1 cellular context compared by ENCODE assay signal in the genomic region with DNA sequence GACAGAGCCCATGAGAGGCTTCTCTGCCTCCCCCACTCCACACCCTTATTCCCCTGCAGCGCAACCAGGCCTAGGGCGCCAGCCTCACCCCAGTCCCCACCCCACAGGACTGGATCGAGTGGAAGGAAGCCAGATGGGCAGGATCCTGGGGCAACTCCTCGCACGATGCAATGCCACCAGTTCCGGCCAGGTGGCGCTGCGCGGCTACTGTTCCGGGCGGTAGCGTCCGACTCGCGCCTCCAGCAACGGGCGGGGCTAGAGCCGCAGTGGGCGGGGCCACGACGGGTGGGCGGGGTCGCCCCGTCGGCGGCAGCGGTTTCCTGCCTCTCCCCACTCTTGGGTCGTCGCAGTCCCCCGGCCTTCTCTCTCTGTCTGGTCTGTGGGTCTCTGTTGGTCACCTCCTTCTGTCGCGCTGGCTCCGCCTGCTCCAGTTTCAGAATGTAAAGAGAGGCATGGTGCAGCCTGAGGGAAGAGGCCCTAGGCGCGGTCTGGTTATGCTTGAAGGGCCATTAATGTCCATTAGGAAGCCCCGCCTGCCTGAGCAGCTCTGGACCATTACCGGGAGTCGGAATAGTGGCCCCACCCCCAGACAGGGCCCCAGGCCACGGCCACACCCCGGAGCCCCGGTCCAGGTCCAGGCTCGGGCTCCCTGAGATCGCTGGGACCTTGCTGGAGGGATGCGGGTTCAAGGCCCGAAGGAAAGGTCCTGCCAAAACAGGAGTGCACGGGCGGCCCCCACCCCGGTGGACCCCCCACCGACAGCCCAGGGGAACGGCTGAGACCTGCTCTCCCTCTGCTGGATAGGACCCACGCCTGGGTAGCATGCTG.
TF ChIP-seq lines count a peak whose summit lies in the region.

No MANE protein-coding gene starts in this region.

TF ChIP-seq in K562, 482 proteins besides CTCF, POLR2A, EP300 and RAD21 (continued from another document and continues in another):
- TF ChIP-seq RREB1 (CRISPR knock-in tag; IDR thresholded peaks at IDR 0.05) (no peak), ZNF764 (CRISPR knock-in tag; IDR thresholded peaks at IDR 0.05; ENCODE audit: low read depth) (no peak), ZKSCAN3 (CRISPR knock-in tag; IDR thresholded peaks at IDR 0.05) (no peak), CC2D1A (IDR thresholded peaks at IDR 0.05) (0 out of 2 replicates have a peak, but pooled peaks have one; percentile 41), ZNF212 (CRISPR knock-in tag; IDR thresholded peaks at IDR 0.05) (no peak), ZNF707 (CRISPR knock-in tag; conservative IDR thresholded peaks at IDR 0.05) (no peak), THAP12 (CRISPR knock-in tag; IDR thresholded peaks at IDR 0.05) (no peak), ZNF140 (CRISPR knock-in tag; IDR thresholded peaks at IDR 0.05) (no peak), GTF2B (IDR thresholded peaks at IDR 0.05; ENCODE audit: extremely low read depth, insufficient read length) (no peak), HMBOX1 (IDR thresholded peaks at IDR 0.05) (no peak), ZBTB9 (CRISPR knock-in tag; IDR thresholded peaks at IDR 0.05) (no peak), POLR2AphosphoS5 (IDR thresholded peaks at IDR 0.05; ENCODE audit: control insufficient read depth, insufficient read depth, low read depth, low read length) (peak; percentile 39; the same call in 1 of the 2 replicates), MBD2 (IDR thresholded peaks at IDR 0.05; ENCODE audit: borderline replicate concordance, low read depth) (peak; percentile 3; the same call in 1 of the 2 replicates), CEBPG (CRISPR knock-in tag; IDR thresholded peaks at IDR 0.05) (no peak), CEBPG (tag; conservative IDR thresholded peaks at IDR 0.05 in 1 of 2, IDR thresholded peaks at IDR 0.05 in 1 of 2) (no peak), ZNF507 (tag; conservative IDR thresholded peaks at IDR 0.05) (no peak), ZNF316 (IDR thresholded peaks at IDR 0.05) (no peak), SMC3 (conservative IDR thresholded peaks at IDR 0.05; ENCODE audit: insufficient read depth, low read depth, low read length) (peak; percentile 94), PTBP1 (IDR thresholded peaks at IDR 0.05; ENCODE audit: low read depth, low read length) (no peak), SMARCC2 (IDR thresholded peaks at IDR 0.05; ENCODE audit: low read depth) (no peak), CTBP1 (IDR thresholded peaks at IDR 0.05; ENCODE audit: borderline replicate concordance) (peak; percentile 72; the same call in 1 of the 2 replicates)
- TF ChIP-seq, protein P1, sequence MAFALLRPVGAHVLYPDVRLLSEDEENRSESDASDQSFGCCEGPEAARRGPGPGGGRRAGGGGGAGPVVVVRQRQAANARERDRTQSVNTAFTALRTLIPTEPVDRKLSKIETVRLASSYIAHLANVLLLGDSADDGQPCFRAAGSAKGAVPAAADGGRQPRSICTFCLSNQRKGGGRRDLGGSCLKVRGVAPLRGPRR (CRISPR knock-in tag; IDR thresholded peaks at IDR 0.05), result no peak
- TF ChIP-seq, protein P2, sequence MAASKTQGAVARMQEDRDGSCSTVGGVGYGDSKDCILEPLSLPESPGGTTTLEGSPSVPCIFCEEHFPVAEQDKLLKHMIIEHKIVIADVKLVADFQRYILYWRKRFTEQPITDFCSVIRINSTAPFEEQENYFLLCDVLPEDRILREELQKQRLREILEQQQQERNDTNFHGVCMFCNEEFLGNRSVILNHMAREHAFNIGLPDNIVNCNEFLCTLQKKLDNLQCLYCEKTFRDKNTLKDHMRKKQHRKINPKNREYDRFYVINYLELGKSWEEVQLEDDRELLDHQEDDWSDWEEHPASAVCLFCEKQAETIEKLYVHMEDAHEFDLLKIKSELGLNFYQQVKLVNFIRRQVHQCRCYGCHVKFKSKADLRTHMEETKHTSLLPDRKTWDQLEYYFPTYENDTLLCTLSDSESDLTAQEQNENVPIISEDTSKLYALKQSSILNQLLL (CRISPR knock-in tag; IDR thresholded peaks at IDR 0.05; ENCODE audit: borderline replicate concordance), result no peak
- TF ChIP-seq, protein P3, sequence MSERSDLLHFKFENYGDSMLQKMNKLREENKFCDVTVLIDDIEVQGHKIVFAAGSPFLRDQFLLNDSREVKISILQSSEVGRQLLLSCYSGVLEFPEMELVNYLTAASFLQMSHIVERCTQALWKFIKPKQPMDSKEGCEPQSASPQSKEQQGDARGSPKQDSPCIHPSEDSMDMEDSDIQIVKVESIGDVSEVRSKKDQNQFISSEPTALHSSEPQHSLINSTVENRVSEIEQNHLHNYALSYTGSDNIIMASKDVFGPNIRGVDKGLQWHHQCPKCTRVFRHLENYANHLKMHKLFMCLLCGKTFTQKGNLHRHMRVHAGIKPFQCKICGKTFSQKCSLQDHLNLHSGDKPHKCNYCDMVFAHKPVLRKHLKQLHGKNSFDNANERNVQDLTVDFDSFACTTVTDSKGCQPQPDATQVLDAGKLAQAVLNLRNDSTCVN (CRISPR knock-in tag; IDR thresholded peaks at IDR 0.05), result no peak
- TF ChIP-seq, protein P4, sequence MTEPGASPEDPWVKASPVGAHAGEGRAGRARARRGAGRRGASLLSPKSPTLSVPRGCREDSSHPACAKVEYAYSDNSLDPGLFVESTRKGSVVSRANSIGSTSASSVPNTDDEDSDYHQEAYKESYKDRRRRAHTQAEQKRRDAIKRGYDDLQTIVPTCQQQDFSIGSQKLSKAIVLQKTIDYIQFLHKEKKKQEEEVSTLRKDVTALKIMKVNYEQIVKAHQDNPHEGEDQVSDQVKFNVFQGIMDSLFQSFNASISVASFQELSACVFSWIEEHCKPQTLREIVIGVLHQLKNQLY (CRISPR knock-in tag; conservative IDR thresholded peaks at IDR 0.05), result no peak
- TF ChIP-seq, protein P5, sequence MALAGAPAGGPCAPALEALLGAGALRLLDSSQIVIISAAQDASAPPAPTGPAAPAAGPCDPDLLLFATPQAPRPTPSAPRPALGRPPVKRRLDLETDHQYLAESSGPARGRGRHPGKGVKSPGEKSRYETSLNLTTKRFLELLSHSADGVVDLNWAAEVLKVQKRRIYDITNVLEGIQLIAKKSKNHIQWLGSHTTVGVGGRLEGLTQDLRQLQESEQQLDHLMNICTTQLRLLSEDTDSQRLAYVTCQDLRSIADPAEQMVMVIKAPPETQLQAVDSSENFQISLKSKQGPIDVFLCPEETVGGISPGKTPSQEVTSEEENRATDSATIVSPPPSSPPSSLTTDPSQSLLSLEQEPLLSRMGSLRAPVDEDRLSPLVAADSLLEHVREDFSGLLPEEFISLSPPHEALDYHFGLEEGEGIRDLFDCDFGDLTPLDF (CRISPR knock-in tag; IDR thresholded peaks at IDR 0.05), result peak; percentile 69
- TF ChIP-seq, protein P6, sequence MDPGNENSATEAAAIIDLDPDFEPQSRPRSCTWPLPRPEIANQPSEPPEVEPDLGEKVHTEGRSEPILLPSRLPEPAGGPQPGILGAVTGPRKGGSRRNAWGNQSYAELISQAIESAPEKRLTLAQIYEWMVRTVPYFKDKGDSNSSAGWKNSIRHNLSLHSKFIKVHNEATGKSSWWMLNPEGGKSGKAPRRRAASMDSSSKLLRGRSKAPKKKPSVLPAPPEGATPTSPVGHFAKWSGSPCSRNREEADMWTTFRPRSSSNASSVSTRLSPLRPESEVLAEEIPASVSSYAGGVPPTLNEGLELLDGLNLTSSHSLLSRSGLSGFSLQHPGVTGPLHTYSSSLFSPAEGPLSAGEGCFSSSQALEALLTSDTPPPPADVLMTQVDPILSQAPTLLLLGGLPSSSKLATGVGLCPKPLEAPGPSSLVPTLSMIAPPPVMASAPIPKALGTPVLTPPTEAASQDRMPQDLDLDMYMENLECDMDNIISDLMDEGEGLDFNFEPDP (CRISPR knock-in tag; IDR thresholded peaks at IDR 0.05), result no peak
- TF ChIP-seq, protein P7, sequence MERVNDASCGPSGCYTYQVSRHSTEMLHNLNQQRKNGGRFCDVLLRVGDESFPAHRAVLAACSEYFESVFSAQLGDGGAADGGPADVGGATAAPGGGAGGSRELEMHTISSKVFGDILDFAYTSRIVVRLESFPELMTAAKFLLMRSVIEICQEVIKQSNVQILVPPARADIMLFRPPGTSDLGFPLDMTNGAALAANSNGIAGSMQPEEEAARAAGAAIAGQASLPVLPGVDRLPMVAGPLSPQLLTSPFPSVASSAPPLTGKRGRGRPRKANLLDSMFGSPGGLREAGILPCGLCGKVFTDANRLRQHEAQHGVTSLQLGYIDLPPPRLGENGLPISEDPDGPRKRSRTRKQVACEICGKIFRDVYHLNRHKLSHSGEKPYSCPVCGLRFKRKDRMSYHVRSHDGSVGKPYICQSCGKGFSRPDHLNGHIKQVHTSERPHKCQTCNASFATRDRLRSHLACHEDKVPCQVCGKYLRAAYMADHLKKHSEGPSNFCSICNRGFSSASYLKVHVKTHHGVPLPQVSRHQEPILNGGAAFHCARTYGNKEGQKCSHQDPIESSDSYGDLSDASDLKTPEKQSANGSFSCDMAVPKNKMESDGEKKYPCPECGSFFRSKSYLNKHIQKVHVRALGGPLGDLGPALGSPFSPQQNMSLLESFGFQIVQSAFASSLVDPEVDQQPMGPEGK (CRISPR knock-in tag; IDR thresholded peaks at IDR 0.05; ENCODE audit: borderline replicate concordance), result no peak
- TF ChIP-seq, protein P8, sequence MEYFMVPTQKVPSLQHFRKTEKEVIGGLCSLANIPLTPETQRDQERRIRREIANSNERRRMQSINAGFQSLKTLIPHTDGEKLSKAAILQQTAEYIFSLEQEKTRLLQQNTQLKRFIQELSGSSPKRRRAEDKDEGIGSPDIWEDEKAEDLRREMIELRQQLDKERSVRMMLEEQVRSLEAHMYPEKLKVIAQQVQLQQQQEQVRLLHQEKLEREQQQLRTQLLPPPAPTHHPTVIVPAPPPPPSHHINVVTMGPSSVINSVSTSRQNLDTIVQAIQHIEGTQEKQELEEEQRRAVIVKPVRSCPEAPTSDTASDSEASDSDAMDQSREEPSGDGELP (CRISPR knock-in tag; IDR thresholded peaks at IDR 0.05; ENCODE audit: borderline replicate concordance), result peak; percentile 88
